ENCODE assay signal across 29 cellular contexts in the genomic region with DNA sequence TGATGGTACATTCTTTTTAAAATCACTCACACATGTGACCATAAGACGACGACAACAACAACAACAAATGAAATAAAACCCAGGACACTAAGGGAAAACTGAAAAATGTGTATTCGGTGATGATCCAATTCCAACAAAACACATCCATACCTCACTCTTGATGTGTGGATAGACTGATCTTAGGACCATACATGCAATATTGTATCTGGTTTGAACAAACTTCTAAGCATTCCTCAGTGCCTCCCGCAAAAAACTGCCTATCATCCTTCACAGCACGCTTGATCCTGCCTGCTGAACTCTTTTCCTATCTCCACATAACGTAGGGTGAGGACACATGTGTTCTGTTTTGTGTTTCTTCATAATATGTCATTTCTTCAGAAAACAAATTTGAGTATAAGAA.
DNase-seq lines count a peak whose midpoint lies in the region; ATAC-seq and TF ChIP-seq lines count a peak whose summit lies in the region.
"Had no signal": no experiment of that assay in that cellular context is flagged by ENCODE, and none has a peak within 500 bp of the region (broad histone marks: within the 10 kb centered on the region; RNA-seq: fewer than 3 reads in every experiment).

No MANE protein-coding gene starts in this region.

- peak overlapping the region; percentile 32 for H3K27ac Mint-ChIP-seq in T-helper 17 cell
- no peak overlapping the region for H3K27ac Mint-ChIP-seq in natural killer cell
- H3K27ac Mint-ChIP-seq: CD14-positive monocyte; CD8-positive, alpha-beta memory T cell had no signal

- TF ChIP-seq CTCF in cardiac muscle cell (IDR thresholded peaks at IDR 0.05; ENCODE audit: low read depth, low read length), result no peak
- TF ChIP-seq CTCF in right atrium auricular region (IDR thresholded peaks at IDR 0.05), result no peak
- TF ChIP-seq CTCF in natural killer cell (IDR thresholded peaks at IDR 0.05), result no peak

- no peak overlapping the region for H4K5ac ChIP-seq in mesendoderm (ENCODE audit: low read length)

- ATAC-seq in T-helper 17 cell, result no peak
- no peak for ATAC-seq in natural killer cell
- ATAC-seq in GM21529 (IDR thresholded peaks at IDR 0.05; ENCODE audit: unreplicated experiment), result no peak
- ATAC-seq: HCT116, PC-3, Right ventricle myocardium inferior had no signal

- H2BK5ac ChIP-seq in mesendoderm (ENCODE audit: low read length), result no peak overlapping the region

- DNase-seq in cardiac muscle cell (ENCODE audit: low read depth in 1 of 2, low spot score in 1 of 2), result peak in 1 of 2 donors; percentile 57
- no peak for DNase-seq in right atrium auricular region (ENCODE audit: low spot score)
- DNase-seq in T-helper 17 cell, result no peak
- peak; percentile 1 for DNase-seq in mesendoderm
- no peak for DNase-seq in natural killer cell
- DNase-seq in stimulated activated CD4-positive, alpha-beta T cell treated with anti-CD3 and anti-CD28 coated beads, Interleukin-1b, Interleukin-23, amount 100 ng/mL, for 48 hours, result no peak
- DNase-seq in GF-D8 (lab: John Stamatoyannopoulos, UW), result no peak
- DNase-seq: 8988T; ACHN; BE2C; Calu3; CD8-positive, alpha-beta memory T cell; DMS153; DND-41; Karpas-422; NCI-H1105; NCI-H1436 treated with DMSO at 0.1 percent for 48 hours; NCI-H1930; NCI-H2107; NCI-H524 treated with DMSO at 0.1 percent for 48 hours; NCI-H774; NK-92 treated with Interleukin-12 subunit alpha and Interleukin-12 subunit beta, amount 100 ng/mL, for 24 hours; PC-3; SJCRH30 had no signal

- no peaks in the 10 kb centered on the region for H3K9me3 ChIP-seq in cardiac muscle cell (ENCODE audit: low read depth)
- H3K9me3 ChIP-seq in right atrium auricular region, result no peaks in the 10 kb centered on the region
- H3K9me3 ChIP-seq in T-helper 17 cell (ENCODE audit: control insufficient read depth, low read length, poor library complexity, severe bottlenecking), result no peaks in the 10 kb centered on the region
- H3K9me3 ChIP-seq: BE2C, SJCRH30 had no signal

- H3K4me1 Mint-ChIP-seq in T-helper 17 cell, result peaks cover 5% of the 10 kb centered on the region
- no peaks in the 10 kb centered on the region for H3K4me1 Mint-ChIP-seq in natural killer cell
- H3K4me1 Mint-ChIP-seq: CD14-positive monocyte; CD8-positive, alpha-beta memory T cell had no signal

- no peak overlapping the region for H3K4ac ChIP-seq in mesendoderm (ENCODE audit: low read depth, low read length)

- no peak overlapping the region for H3K18ac ChIP-seq in mesendoderm (ENCODE audit: low read length)

- no CpG with 5 or more reads among the region's 6 CpGs for WGBS in mesendoderm (ENCODE audit: extremely low coverage, insufficient coverage, low lambda C conversion rate)

- no peaks in the 10 kb centered on the region for H3K36me3 ChIP-seq in cardiac muscle cell
- H3K36me3 ChIP-seq in right atrium auricular region, result no peaks in the 10 kb centered on the region
- H3K36me3 ChIP-seq in mesendoderm (ENCODE audit: control insufficient read depth, insufficient read depth, low read length), result no peaks in the 10 kb centered on the region
- H3K36me3 ChIP-seq: BE2C, SJCRH30 had no signal

- H3K27me3 Mint-ChIP-seq in T-helper 17 cell (peaks cover 36% of the 10 kb centered on the region), natural killer cell (ENCODE audit: low read depth in 2 of 2) (no peaks in the 10 kb centered on the region)

- no peak overlapping the region for H3K4me3 Mint-ChIP-seq in T-helper 17 cell
- no peak overlapping the region for H3K4me3 Mint-ChIP-seq in natural killer cell
- H3K4me3 Mint-ChIP-seq: CD14-positive monocyte; CD8-positive, alpha-beta memory T cell had no signal

- no peak overlapping the region for H3K23ac ChIP-seq in mesendoderm (ENCODE audit: low read length)

- H3K79me1 ChIP-seq in mesendoderm (ENCODE audit: low read length), result no peaks in the 10 kb centered on the region

- no peaks in the 10 kb centered on the region for H3K9me3 Mint-ChIP-seq in natural killer cell
- H3K9me3 Mint-ChIP-seq: CD8-positive, alpha-beta memory T cell had no signal

- H3K27me3 ChIP-seq in cardiac muscle cell, result no peaks in the 10 kb centered on the region
- H3K27me3 ChIP-seq in right atrium auricular region, result no peaks in the 10 kb centered on the region
- H3K27me3 ChIP-seq in mesendoderm (ENCODE audit: insufficient read depth, low read length, poor library complexity), result no peaks in the 10 kb centered on the region
- H3K27me3 ChIP-seq: BE2C, SJCRH30 had no signal

- H3K27ac ChIP-seq in cardiac muscle cell (peak overlapping the region; percentile 96), right atrium auricular region (peak overlapping the region in 1 of 2 donors; percentile 24), mesendoderm (ENCODE audit: low read depth, low read length) (no peak overlapping the region)
- H3K27ac ChIP-seq: HL-60, SJCRH30 had no signal

- H2AK5ac ChIP-seq in mesendoderm (ENCODE audit: low read length), result no peak overlapping the region

- H2BK15ac ChIP-seq in mesendoderm (replicated peaks; ENCODE audit: low read depth), result no peak overlapping the region

- no peak overlapping the region for H3K9ac ChIP-seq in mesendoderm (ENCODE audit: low read length)

- peaks cover 18% of the 10 kb centered on the region for H3K4me1 ChIP-seq in cardiac muscle cell (ENCODE audit: low read depth)
- peaks cover 0 to 9% of the 10 kb centered on the region in 2 donors for H3K4me1 ChIP-seq in right atrium auricular region
- H3K4me1 ChIP-seq in mesendoderm (ENCODE audit: control insufficient read depth, low read depth, low read length), result no peaks in the 10 kb centered on the region
- H3K4me1 ChIP-seq: BE2C, SJCRH30 had no signal

- intact Hi-C loops in natural killer cell (cut with micrococcal nuclease), result loop anchor here (5.0 kb wide), 1 partner anchor 431 kb away; no protein-coding TSS in a partner anchor

- H3K4me3 ChIP-seq in cardiac muscle cell (no peak overlapping the region), right atrium auricular region (no peak overlapping the region), mesendoderm (ENCODE audit: low read length) (no peak overlapping the region)
- H3K4me3 ChIP-seq: SJCRH30 had no signal

- H3K56ac ChIP-seq in mesendoderm (ENCODE audit: low read length), result no peak overlapping the region

- no peak overlapping the region for H4K8ac ChIP-seq in mesendoderm (ENCODE audit: low read depth, low read length)

- no peak overlapping the region for H3K4me2 ChIP-seq in mesendoderm (ENCODE audit: low read length)

- H3K36me3 Mint-ChIP-seq in T-helper 17 cell (ENCODE audit: low read depth) (no peaks in the 10 kb centered on the region), natural killer cell (no peaks in the 10 kb centered on the region)
- H3K36me3 Mint-ChIP-seq: CD14-positive monocyte; CD8-positive, alpha-beta memory T cell had no signal

- H3K79me2 ChIP-seq in mesendoderm (ENCODE audit: control insufficient read depth, insufficient read depth, low read length), result no peaks in the 10 kb centered on the region

- H2BK120ac ChIP-seq in mesendoderm (ENCODE audit: low read depth, low read length), result no peak overlapping the region
